Comparison of ENCODE assay signal across 1 cellular context in the genomic region with DNA sequence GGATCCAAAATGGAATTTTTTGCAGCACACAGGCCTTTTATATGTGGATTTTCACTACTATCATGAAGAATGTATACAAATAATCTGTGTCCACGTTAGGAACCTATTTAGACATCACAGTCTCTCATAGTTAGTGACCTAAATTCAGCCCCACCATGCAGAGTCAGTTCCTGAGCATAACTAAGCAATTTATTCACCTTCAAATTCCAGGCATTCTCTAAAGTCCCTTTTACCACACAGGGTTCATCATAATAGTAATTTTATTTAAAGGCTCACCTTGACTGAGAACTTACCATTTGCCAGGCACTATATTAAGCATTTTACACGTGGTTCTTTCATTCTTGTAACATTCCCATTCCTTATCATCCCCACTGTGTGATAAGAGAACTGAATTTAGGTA.
TF ChIP-seq lines count a peak whose summit lies in the region.

No MANE protein-coding gene starts in this region.

TF ChIP-seq in GM23338, 12 proteins besides CTCF, POLR2A, EP300 and RAD21 (continued from another document):
- TF ChIP-seq POLR2AphosphoS5 (IDR thresholded peaks at IDR 0.05; ENCODE audit: low read depth) (no peak), ZNF114 (CRISPR knock-in tag; IDR thresholded peaks at IDR 0.05) (no peak)
